ENCODE assay signal across 30 cellular contexts in the genomic region with DNA sequence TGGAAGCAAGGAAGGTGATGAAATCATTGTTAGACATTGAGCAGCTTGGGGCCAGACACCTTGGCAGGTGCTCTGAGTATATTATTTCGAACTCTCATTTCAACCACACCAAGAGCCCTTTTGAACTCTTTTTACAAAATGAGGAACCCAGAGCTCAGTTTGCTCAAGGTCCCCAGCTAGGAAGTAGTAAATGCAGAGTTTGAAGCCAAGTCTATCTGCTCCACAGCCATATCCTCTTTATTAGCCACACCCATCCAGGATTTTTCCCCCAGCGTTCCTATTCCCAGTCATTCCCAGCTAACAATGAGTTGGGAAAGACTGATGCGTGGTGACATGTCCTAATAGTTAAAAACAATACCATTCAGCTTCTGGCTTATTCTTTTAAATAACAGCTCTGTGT. TPM values are rescaled to one million over a fixed set of nuclear protein-coding genes. Genes with fewer than 3 reads are reported as not detected.
DNase-seq lines count a peak whose midpoint lies in the region; ATAC-seq and TF ChIP-seq lines count a peak whose summit lies in the region.
"Had no signal": no experiment of that assay in that cellular context is flagged by ENCODE, and none has a peak within 500 bp of the region (broad histone marks: within the 10 kb centered on the region; RNA-seq: fewer than 3 reads in every experiment).

No MANE protein-coding gene starts in this region.

- no peak for TF ChIP-seq CTCF in colonic mucosa (IDR thresholded peaks at IDR 0.05)
- TF ChIP-seq CTCF in transverse colon (IDR thresholded peaks at IDR 0.05): no peak

- H3K4me1 ChIP-seq in colonic mucosa (peaks cover 11% of the 10 kb centered on the region), transverse colon (peaks cover 3 to 45% (median 20%) of the 10 kb centered on the region in 4 donors)

- no peak for TF ChIP-seq EP300 in transverse colon (IDR thresholded peaks at IDR 0.05; ENCODE audit: low read depth)

- no peak for ATAC-seq in HG03135 (IDR thresholded peaks at IDR 0.05; ENCODE audit: unreplicated experiment)
- ATAC-seq: activated CD4-positive, alpha-beta T cell treated with anti-CD3 and anti-CD28 coated beads for 36 hours; CD8-positive, alpha-beta T cell; left ventricle myocardium superior; naive thymus-derived CD8-positive, alpha-beta T cell; stimulated activated naive CD8-positive, alpha-beta T cell treated with anti-CD3 and anti-CD28 coated beads, Interleukin-15, Interleukin-2, amounts not matched to agents 100 U/mL and 50 U/mL, for 24 hours had no signal

- H3K9ac ChIP-seq in colonic mucosa (ENCODE audit: low read depth in 2 of 2, low read length in 2 of 2): peak overlapping the region in 1 of 2 donors; percentile 60

- H3K27me3 ChIP-seq in colonic mucosa (no peaks in the 10 kb centered on the region), transverse colon (no peaks in the 10 kb centered on the region)

- intact Hi-C loops in colonic mucosa (cut with DNase I) (no loop called here), transverse colon (cut with DNase I; ENCODE audit: low total_unique reads) (no loop called here)

- no peak for TF ChIP-seq POLR2A in transverse colon (IDR thresholded peaks at IDR 0.05)

- peak; percentile 40 for DNase-seq in SIG-M5 treated with dmso at 0.1 percent for 504 hours (lab: John Stamatoyannopoulos, UW; ENCODE audit: unreplicated experiment)
- DNase-seq in SIG-M5 (lab: John Stamatoyannopoulos, UW): no peak
- DNase-seq in NOMO-1 treated with DMSO at 0.1 percent for 48 hours (lab: John Stamatoyannopoulos, UW; ENCODE audit: unreplicated experiment): peak; percentile 66
- DNase-seq in colonic mucosa: peak; percentile 47
- DNase-seq in transverse colon: peak; percentile 21
- DNase-seq in activated CD8-positive, alpha-beta memory T cell treated with anti-CD3 and anti-CD28 coated beads, Interleukin-2, amount 50 U/mL, for 48 hours: no peak
- no peak for DNase-seq in cerebellar nuclear complex (lab: John Stamatoyannopoulos, UW)
- DNase-seq: activated CD4-positive, alpha-beta T cell treated with anti-CD3 and anti-CD28 coated beads for 36 hours; activated effector memory CD4-positive, alpha-beta T cell treated with anti-CD3 and anti-CD28 coated beads, Interleukin-2, amount 50 U/mL, for 16 hours; activated naive CD8-positive, alpha-beta T cell treated with anti-CD3 and anti-CD28 coated beads for 36 hours; aorta; caudate nucleus; CD8-positive, alpha-beta T cell; dorsolateral prefrontal cortex; GOT3; HFFc6; left ventricle myocardium superior; naive thymus-derived CD8-positive, alpha-beta T cell; NCI-H2227 treated with DMSO at 0.1 percent for 48 hours; NCI-H526 treated with DMSO at 0.1 percent for 48 hours; RPMI8226; stimulated activated naive CD8-positive, alpha-beta T cell treated with anti-CD3 and anti-CD28 coated beads, Interleukin-15, Interleukin-2, amounts not matched to agents 100 U/mL and 50 U/mL, for 24 hours; T-helper 2 cell had no signal

- no peaks in the 10 kb centered on the region for H3K36me3 ChIP-seq in colonic mucosa
- H3K36me3 ChIP-seq in transverse colon: no peaks in the 10 kb centered on the region
- H3K36me3 ChIP-seq: thoracic aorta had no signal

- H3K4me3 ChIP-seq in colonic mucosa: no peak overlapping the region
- H3K4me3 ChIP-seq in transverse colon: no peak overlapping the region
- H3K4me3 ChIP-seq: dorsolateral prefrontal cortex, SK-N-MC, thoracic aorta had no signal

- H3K9me3 ChIP-seq in colonic mucosa: no peaks in the 10 kb centered on the region
- no peaks in the 10 kb centered on the region for H3K9me3 ChIP-seq in transverse colon
- H3K9me3 ChIP-seq: thoracic aorta had no signal

- H3K27ac ChIP-seq in colonic mucosa: peak overlapping the region; percentile 78
- peak overlapping the region; percentile 75 to 80 (median 79) for H3K27ac ChIP-seq in transverse colon
- H3K27ac ChIP-seq: dorsolateral prefrontal cortex, SK-N-MC, thoracic aorta had no signal

- in situ Hi-C loops in transverse colon (cut with MboI; ENCODE audit: low pct_ligation_motif_present in 1 of 4, low pct_unique_long_range_greater_than_20kb in 1 of 4, low sequenced_read_pairs in 3 of 4): loop anchor here in 1 of 4 donors (25.0 kb wide), 1 partner anchor 918 kb away; no protein-coding TSS in a partner anchor

- WGBS in transverse colon (ENCODE audit: low coverage in 1 of 2), 2 donors: 45 to 80% methylated on average over 1 to 3 of the region's 3 CpGs

RNA-seq across cellular contexts. Expression of gene SEMA4F, which starts 40.2 kb away (rescaled TPM):
- 1 to 10 TPM; 4.4 to 5.5 TPM for total RNA-seq in colonic mucosa
- 1 to 10 TPM in 3 of 4 donors, under 1 TPM in 1; 0.75 to 5.7 (median 3.6) TPM for total RNA-seq in transverse colon

RNA-seq across cellular contexts. Expression of gene M1AP, which starts 46.2 kb away (rescaled TPM):
- total RNA-seq in colonic mucosa (under 1 TPM in 1 of 2 donors, not detected in 1; 0.35 TPM), transverse colon (under 1 TPM in 1 of 4 donors, not detected in 3; 0.27 TPM)
- total RNA-seq: A172; CD8-positive, alpha-beta T cell; fibroblast of lung; glomerular endothelial cell; left ventricle myocardium superior; M059J; naive thymus-derived CD8-positive, alpha-beta T cell had no signal

Comparison
In these comparisons a context has a peak if more than half of its experiments do, and no peak if none do; other contexts are left out.
1. DNase-seq: peak in SIG-M5 treated with dmso at 0.1 percent for 504 hours (single experiment), NOMO-1 treated with DMSO at 0.1 percent for 48 hours (single experiment), colonic mucosa (single experiment) and transverse colon (single experiment); none in SIG-M5 (single experiment), activated CD8-positive, alpha-beta memory T cell treated with anti-CD3 and anti-CD28 coated beads, Interleukin-2, amount 50 U/mL, for 48 hours (single experiment) and cerebellar nuclear complex (0 of 2).